In genomic region chr3:31244929-31245817, GRCh38 we compare ENCODE assay signal across 1 cellular context.
TF ChIP-seq lines count a peak whose summit lies in the region.

No MANE protein-coding gene starts in this region.

TF ChIP-seq in GM12878, 131 proteins besides CTCF, POLR2A, EP300 and RAD21 (continued from another document):
- TF ChIP-seq STAT3 (IDR thresholded peaks at IDR 0.05; ENCODE audit: low read depth, low read length) = no peak
- TF ChIP-seq USF1 (IDR thresholded peaks at IDR 0.05; ENCODE audit: borderline replicate concordance, extremely low read length, insufficient read depth, low read depth, low read length) = no peak
- TF ChIP-seq CREB1 (IDR thresholded peaks at IDR 0.05; ENCODE audit: low read depth) = no peak
- TF ChIP-seq POLR2AphosphoS2 (IDR thresholded peaks at IDR 0.05; ENCODE audit: low read depth, low read length) = no peak
- TF ChIP-seq MEF2A (IDR thresholded peaks at IDR 0.05; ENCODE audit: insufficient read depth, low read depth, low read length) = no peak
- TF ChIP-seq ZBTB33 (IDR thresholded peaks at IDR 0.05) = no peak
- no peak for TF ChIP-seq ZSCAN29 (IDR thresholded peaks at IDR 0.05)
- TF ChIP-seq ATF7 (IDR thresholded peaks at IDR 0.05; ENCODE audit: low read depth) = peak; percentile 10; the same call in 1 of the 2 replicates
- no peak for TF ChIP-seq MAX (IDR thresholded peaks at IDR 0.05; ENCODE audit: low read depth, low read length)
